In the genomic region with DNA sequence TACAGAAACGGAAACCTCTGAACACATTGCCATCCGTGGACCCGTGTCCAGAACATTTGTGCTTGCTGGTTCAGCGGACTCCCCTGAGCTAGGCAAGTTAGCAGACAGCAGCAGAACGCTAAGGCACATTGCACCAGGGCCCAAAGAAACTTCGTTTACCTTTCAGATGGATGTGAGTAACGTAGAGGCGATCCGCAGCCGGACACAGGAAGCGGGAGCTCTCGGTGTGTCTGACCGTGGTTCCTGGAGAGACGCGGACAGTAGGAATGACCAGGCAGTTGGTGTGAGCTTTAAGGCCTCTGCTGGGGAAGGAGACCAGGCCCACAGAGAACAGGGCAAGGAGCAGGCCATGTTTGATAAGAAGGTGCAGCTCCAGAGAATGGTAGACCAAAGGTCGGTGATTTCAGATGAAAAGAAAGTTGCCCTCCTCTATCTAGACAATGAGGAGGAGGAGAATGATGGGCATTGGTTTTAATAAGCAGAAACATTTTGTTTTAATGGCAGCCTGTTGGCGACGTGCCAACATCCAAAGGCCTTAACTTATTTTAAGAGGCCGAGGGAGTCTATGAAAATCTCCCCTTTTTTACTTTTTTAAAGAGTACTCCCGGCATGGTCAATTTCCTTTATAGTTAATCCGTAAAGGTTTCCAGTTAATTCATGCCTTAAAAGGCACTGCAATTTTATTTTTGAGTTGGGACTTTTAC, we compare ENCODE assay signal across 17 cellular contexts. TPM values are rescaled to one million over a fixed set of nuclear protein-coding genes. Genes with fewer than 3 reads are reported as not detected.
DNase-seq lines count a peak whose midpoint lies in the region; FAIRE-seq and TF ChIP-seq lines count a peak whose summit lies in the region.
"Had no signal": no experiment of that assay in that cellular context is flagged by ENCODE, and none has a peak within 500 bp of the region (broad histone marks: within the 10 kb centered on the region; RNA-seq: fewer than 3 reads in every experiment).

No MANE protein-coding gene starts in this region.

- intact Hi-C loops in esophagus muscularis mucosa (cut with DNase I), result no loop called here
- intact Hi-C loops in stomach (cut with DNase I; ENCODE audit: low total_unique reads), result no loop called here

- peak overlapping the region; percentile 97 to 98 (median 98) for H3K27ac ChIP-seq in esophagus muscularis mucosa (replicated peaks in 1 of 4)
- peak overlapping the region in 3 of 5 donors; percentile 5 to 96 (median 59) for H3K27ac ChIP-seq in stomach

- no peak for TF ChIP-seq EP300 in esophagus muscularis mucosa (IDR thresholded peaks at IDR 0.05)
- TF ChIP-seq EP300 in stomach (IDR thresholded peaks at IDR 0.05), result no peak

- no peaks in the 10 kb centered on the region for H3K36me3 Mint-ChIP-seq in activated naive CD4-positive, alpha-beta T cell treated with anti-CD3 and anti-CD28 coated beads, Interleukin-2, amount 50 U/mL, for 24 hours
- no peaks in the 10 kb centered on the region for H3K36me3 Mint-ChIP-seq in activated naive CD4-positive, alpha-beta T cell treated with anti-CD3 and anti-CD28 coated beads, Interleukin-2, amount 10 ng/mL, durations not matched to agents 7 days and 5 days
- H3K36me3 Mint-ChIP-seq in nephron progenitor cell (ENCODE audit: low read depth), result peaks cover 65% of the 10 kb centered on the region

- WGBS in esophagus muscularis mucosa, result 69% methylated on average over 18 of the region's 21 CpGs
- WGBS in stomach, 5 donors, result 85 to 92% (median 86%) methylated on average over 21 of the region's 21 CpGs

- H3K4me1 ChIP-seq in esophagus muscularis mucosa (peaks cover 28 to 98% (median 86%) of the 10 kb centered on the region in 4 donors), stomach (peaks cover 0 to 62% (median 23%) of the 10 kb centered on the region in 4 donors)

- DNase-seq in activated naive CD4-positive, alpha-beta T cell treated with anti-CD3 and anti-CD28 coated beads, Interleukin-2, amount 10 ng/mL, durations not matched to agents 7 days and 5 days, result no peak
- no peak for DNase-seq in esophagus muscularis mucosa (ENCODE audit: extremely low spot score)
- no peak for DNase-seq in nephron progenitor cell
- DNase-seq in stomach, result no peak
- no peak for DNase-seq in NCI-H748 (lab: John Stamatoyannopoulos, UW; ENCODE audit: unreplicated experiment)
- DNase-seq in frontal cortex (ENCODE audit: low spot score in 2 of 2), result no peak
- DNase-seq in NCI-H2171 treated with DMSO at 0.1 percent for 48 hours (lab: John Stamatoyannopoulos, UW), result no peak
- DNase-seq: C1 segment of cervical spinal cord, COR-L47, DMS153, EL, GOT3, MV-4-11, NCI-H1436 treated with DMSO at 0.1 percent for 48 hours, NCI-H2081 treated with DMSO at 0.1 percent for 48 hours, NCI-H82 had no signal

- H3K4me3 ChIP-seq in esophagus muscularis mucosa, result peak overlapping the region in 1 of 4 donors; percentile 14
- H3K4me3 ChIP-seq in stomach, result no peak overlapping the region

- TF ChIP-seq POLR2A in esophagus muscularis mucosa (IDR thresholded peaks at IDR 0.05; ENCODE audit: low read depth) (no peak), stomach (IDR thresholded peaks at IDR 0.05) (no peak)

- CTCF ChIA-PET in activated naive CD4-positive, alpha-beta T cell treated with anti-CD3 and anti-CD28 coated beads, Interleukin-2, amount 10 ng/mL, durations not matched to agents 7 days and 5 days (lab: Charles Lee), result interaction anchor here (1.4 to 1.5 kb wide), 2 partner anchors 8 to 27 kb away, joined by 3 read pairs; no protein-coding TSS in a partner anchor

- H3K9me3 Mint-ChIP-seq in activated naive CD4-positive, alpha-beta T cell treated with anti-CD3 and anti-CD28 coated beads, Interleukin-2, amount 50 U/mL, for 24 hours, result no peaks in the 10 kb centered on the region
- no peaks in the 10 kb centered on the region for H3K9me3 Mint-ChIP-seq in activated naive CD4-positive, alpha-beta T cell treated with anti-CD3 and anti-CD28 coated beads, Interleukin-2, amount 10 ng/mL, durations not matched to agents 7 days and 5 days
- peaks cover 4% of the 10 kb centered on the region for H3K9me3 Mint-ChIP-seq in nephron progenitor cell

- H3K27me3 ChIP-seq in esophagus muscularis mucosa (no peaks in the 10 kb centered on the region), stomach (no peaks in the 10 kb centered on the region)

- H3K27ac Mint-ChIP-seq in activated naive CD4-positive, alpha-beta T cell treated with anti-CD3 and anti-CD28 coated beads, Interleukin-2, amount 50 U/mL, for 24 hours, result peak overlapping the region; percentile 38
- no peak overlapping the region for H3K27ac Mint-ChIP-seq in activated naive CD4-positive, alpha-beta T cell treated with anti-CD3 and anti-CD28 coated beads, Interleukin-2, amount 10 ng/mL, durations not matched to agents 7 days and 5 days
- H3K27ac Mint-ChIP-seq in nephron progenitor cell, result peak overlapping the region; percentile 29

- no peak for FAIRE-seq in frontal cortex (lab: Jason Lieb, UNC)

- H3K36me3 ChIP-seq in esophagus muscularis mucosa (peaks cover 40 to 87% (median 73%) of the 10 kb centered on the region in 4 donors), stomach (peaks cover 14 to 66% (median 44%) of the 10 kb centered on the region in 4 donors)

- H3K27me3 Mint-ChIP-seq in activated naive CD4-positive, alpha-beta T cell treated with anti-CD3 and anti-CD28 coated beads, Interleukin-2, amount 50 U/mL, for 24 hours, result no peaks in the 10 kb centered on the region
- H3K27me3 Mint-ChIP-seq in activated naive CD4-positive, alpha-beta T cell treated with anti-CD3 and anti-CD28 coated beads, Interleukin-2, amount 10 ng/mL, durations not matched to agents 7 days and 5 days, result peaks cover 6% of the 10 kb centered on the region
- H3K27me3 Mint-ChIP-seq in nephron progenitor cell (ENCODE audit: low read depth, poor library complexity), result peaks cover 2% of the 10 kb centered on the region

- H3K9me3 ChIP-seq in esophagus muscularis mucosa (no peaks in the 10 kb centered on the region), stomach (no peaks in the 10 kb centered on the region)

- no peaks in the 10 kb centered on the region for H3K4me1 Mint-ChIP-seq in activated naive CD4-positive, alpha-beta T cell treated with anti-CD3 and anti-CD28 coated beads, Interleukin-2, amount 50 U/mL, for 24 hours
- no peaks in the 10 kb centered on the region for H3K4me1 Mint-ChIP-seq in activated naive CD4-positive, alpha-beta T cell treated with anti-CD3 and anti-CD28 coated beads, Interleukin-2, amount 10 ng/mL, durations not matched to agents 7 days and 5 days
- peaks cover 30% of the 10 kb centered on the region for H3K4me1 Mint-ChIP-seq in nephron progenitor cell

- TF ChIP-seq CTCF in esophagus muscularis mucosa (IDR thresholded peaks at IDR 0.05) (no peak), nephron progenitor cell (IDR thresholded peaks at IDR 0.05) (no peak), stomach (IDR thresholded peaks at IDR 0.05) (no peak)

- no peak overlapping the region for H3K4me3 Mint-ChIP-seq in activated naive CD4-positive, alpha-beta T cell treated with anti-CD3 and anti-CD28 coated beads, Interleukin-2, amount 50 U/mL, for 24 hours
- H3K4me3 Mint-ChIP-seq in activated naive CD4-positive, alpha-beta T cell treated with anti-CD3 and anti-CD28 coated beads, Interleukin-2, amount 10 ng/mL, durations not matched to agents 7 days and 5 days, result no peak overlapping the region
- H3K4me3 Mint-ChIP-seq in nephron progenitor cell, result no peak overlapping the region

RNA-seq across cellular contexts. Expression of a gene that starts 27.9 kb away (rescaled TPM):
- 1,000 to 10,000 TPM; 1,866 to 2,563 (median 2,454) TPM for total RNA-seq in esophagus muscularis mucosa
- 100 to 1,000 TPM in 4 of 5 donors, 10 to 100 TPM in 1; 71.3 to 469 (median 235) TPM for total RNA-seq in stomach
- 10 to 100 TPM in 1 of 3 donors, 1 to 10 TPM in 2; 4.0 to 88.7 (median 5.7) TPM for polyA plus RNA-seq in stomach
- total RNA-seq in frontal cortex, result 9.0 TPM
